ENCODE assay signal across 18 cellular contexts in genomic region chr3:146581080-146581601, GRCh38. TPM values are rescaled to one million over a fixed set of nuclear protein-coding genes. Genes with fewer than 3 reads are reported as not detected.
"Had no signal": no experiment of that assay in that cellular context is flagged by ENCODE, and none has a peak within 500 bp of the region (broad histone marks: within the 10 kb centered on the region; RNA-seq: fewer than 3 reads in every experiment).

No MANE protein-coding gene starts in this region.

- H3K4me1 ChIP-seq: psoas muscle, sigmoid colon had no signal

- H3K27ac Mint-ChIP-seq: activated CD8-positive, alpha-beta T cell treated with anti-CD3 and anti-CD28 coated beads, Interleukin-2, amount 10 ng/mL, durations not matched to agents 7 days and 5 days; effector memory CD8-positive, alpha-beta T cell; nephron had no signal

- H3K36me3 ChIP-seq: left lung, sigmoid colon had no signal

- DNase-seq: activated CD4-positive, alpha-beta T cell treated with anti-CD3 and anti-CD28 coated beads for 4 hours; activated CD8-positive, alpha-beta memory T cell treated with anti-CD3 and anti-CD28 coated beads, Interleukin-2, amount 50 U/mL, for 48 hours; activated CD8-positive, alpha-beta T cell treated with anti-CD3 and anti-CD28 coated beads, Interleukin-2, amount 10 ng/mL, durations not matched to agents 7 days and 5 days; effector memory CD8-positive, alpha-beta T cell; head of caudate nucleus; islet precursor cell; mesenchymal stem cell; psoas muscle; sigmoid colon; stimulated activated CD4-positive, alpha-beta T cell treated with anti-CD3 and anti-CD28 coated beads, Interleukin-12 subunit alpha, Interleukin-12 subunit beta, amount 100 ng/mL, for 4 hours; stimulated activated CD4-positive, alpha-beta T cell treated with anti-CD3 and anti-CD28 coated beads, Interleukin-2, amount 100 ng/mL, for 48 hours; stimulated activated naive CD8-positive, alpha-beta T cell treated with anti-CD3 and anti-CD28 coated beads, Interleukin-15, Interleukin-2, amounts not matched to agents 100 U/mL and 50 U/mL, for 24 hours had no signal

- H3K27me3 ChIP-seq: left lung, sigmoid colon had no signal

- H3K9me3 ChIP-seq: psoas muscle had no signal

- ATAC-seq: activated CD8-positive, alpha-beta T cell treated with anti-CD3 and anti-CD28 coated beads, Interleukin-2, amount 10 ng/mL, durations not matched to agents 7 days and 5 days; effector memory CD8-positive, alpha-beta T cell; left lung; psoas muscle; stimulated activated naive CD8-positive, alpha-beta T cell treated with anti-CD3 and anti-CD28 coated beads, Interleukin-15, Interleukin-2, amounts not matched to agents 100 U/mL and 50 U/mL, for 24 hours had no signal

- H3K27ac ChIP-seq: left lung, psoas muscle, sigmoid colon had no signal

- H3K9me3 Mint-ChIP-seq: central memory CD8-positive, alpha-beta T cell had no signal

- H3K4me3 ChIP-seq: left lung, psoas muscle, sigmoid colon had no signal

- H3K4me3 Mint-ChIP-seq: activated CD8-positive, alpha-beta T cell treated with anti-CD3 and anti-CD28 coated beads, Interleukin-2, amount 10 ng/mL, durations not matched to agents 7 days and 5 days; central memory CD8-positive, alpha-beta T cell; effector memory CD8-positive, alpha-beta T cell; nephron had no signal

- H3K4me1 Mint-ChIP-seq: central memory CD8-positive, alpha-beta T cell; nephron had no signal

RNA-seq across cellular contexts. Expression of gene PLSCR5, which starts 24.0 kb away (rescaled TPM):
- total RNA-seq: activated CD8-positive, alpha-beta T cell treated with anti-CD3 and anti-CD28 coated beads, Interleukin-2, amount 10 ng/mL, durations not matched to agents 7 days and 5 days; left lung; omental fat pad; psoas muscle; sigmoid colon; urinary bladder had no signal
- polyA plus RNA-seq: esophagus, psoas muscle, sigmoid colon, urinary bladder had no signal
